Comparison of ENCODE assay signal across 14 cellular contexts in genomic region chr2:113980946-113981345, GRCh38.
DNase-seq lines count a peak whose midpoint lies in the region; ATAC-seq and TF ChIP-seq lines count a peak whose summit lies in the region.
"Had no signal": no experiment of that assay in that cellular context is flagged by ENCODE, and none has a peak within 500 bp of the region (broad histone marks: within the 10 kb centered on the region; RNA-seq: fewer than 3 reads in every experiment).

No MANE protein-coding gene starts in this region.

- no peaks in the 10 kb centered on the region for H3K79me2 ChIP-seq in trophoblast cell (ENCODE audit: control insufficient read depth, insufficient read depth, low read length, poor library complexity)

- H4K8ac ChIP-seq in trophoblast cell (ENCODE audit: low read depth, low read length) = no peak overlapping the region

- no peak overlapping the region for H4K91ac ChIP-seq in trophoblast cell (ENCODE audit: low read depth, low read length)

- no peak overlapping the region for H3K18ac ChIP-seq in trophoblast cell (ENCODE audit: low read length)

- H3K27ac Mint-ChIP-seq in activated naive CD4-positive, alpha-beta T cell treated with anti-CD3 and anti-CD28 coated beads for 36 hours = no peak overlapping the region

- H3K4me3 ChIP-seq in fibroblast of mammary gland (ENCODE audit: control insufficient read depth, low read depth, low read length) = no peak overlapping the region
- H3K4me3 ChIP-seq in trophoblast cell (ENCODE audit: low read depth, low read length) = no peak overlapping the region
- H3K4me3 ChIP-seq: body of pancreas, lung had no signal

- H2BK12ac ChIP-seq in trophoblast cell (ENCODE audit: low read length) = no peak overlapping the region

- no peak overlapping the region for H4K12ac ChIP-seq in trophoblast cell (ENCODE audit: low read depth, low read length)

- ATAC-seq in GM19463 (IDR thresholded peaks at IDR 0.05; ENCODE audit: unreplicated experiment) (no peak), HG03097 (IDR thresholded peaks at IDR 0.05; ENCODE audit: low FRiP score, unreplicated experiment) (no peak)
- ATAC-seq: body of pancreas had no signal

- no peaks in the 10 kb centered on the region for H3K27me3 Mint-ChIP-seq in activated naive CD4-positive, alpha-beta T cell treated with anti-CD3 and anti-CD28 coated beads for 36 hours (ENCODE audit: low read depth)
- H3K27me3 Mint-ChIP-seq: IgD-negative memory B cell had no signal

- H3K36me3 Mint-ChIP-seq in activated naive CD4-positive, alpha-beta T cell treated with anti-CD3 and anti-CD28 coated beads for 36 hours (ENCODE audit: low read depth) = peaks cover 3% of the 10 kb centered on the region

- no peak for TF ChIP-seq CTCF in fibroblast of mammary gland (conservative IDR thresholded peaks at IDR 0.05; ENCODE audit: control insufficient read depth, insufficient read depth, low read depth, low read length)

- no peak overlapping the region for H3K9ac ChIP-seq in trophoblast cell (ENCODE audit: low read length)

- H2BK120ac ChIP-seq in trophoblast cell (ENCODE audit: insufficient read depth, low read length, poor library complexity) = no peak overlapping the region

- H3K4me1 ChIP-seq in trophoblast cell (ENCODE audit: control insufficient read depth in 1 of 2, insufficient read depth in 2 of 2, low read length in 2 of 2) = peaks cover 5 to 15% of the 10 kb centered on the region in 2 experiments

- peak; percentile 61 for DNase-seq in EH (ENCODE audit: low read depth)
- peak; percentile 23 for DNase-seq in NCI-H69 (lab: John Stamatoyannopoulos, UW)
- DNase-seq in fibroblast of mammary gland (ENCODE audit: low read depth) = peak; percentile 89
- DNase-seq in trophoblast cell = peak; percentile 51 to 72
- no peak for DNase-seq in activated naive CD4-positive, alpha-beta T cell treated with anti-CD3 and anti-CD28 coated beads for 36 hours
- DNase-seq: body of pancreas; NCI-H1694; NCI-H82; occipital lobe; stimulated activated CD4-positive, alpha-beta T cell treated with anti-CD3 and anti-CD28 coated beads, Interleukin-12 subunit alpha, Interleukin-12 subunit beta, amount 100 ng/mL, for 4 hours had no signal

- CTCF ChIA-PET in activated naive CD4-positive, alpha-beta T cell treated with anti-CD3 and anti-CD28 coated beads for 36 hours (lab: Charles Lee) = interaction anchor here (0.6 to 1.4 kb wide), 6 partner anchors 10 to 1855 kb away, joined by 3 to 5 read pairs (median 3); no protein-coding TSS in a partner anchor

- no peak overlapping the region for H3K4ac ChIP-seq in trophoblast cell (ENCODE audit: low read depth, low read length)

- H3K4me2 ChIP-seq in trophoblast cell (ENCODE audit: low read length) = no peak overlapping the region

- intact Hi-C loops in activated naive CD4-positive, alpha-beta T cell treated with anti-CD3 and anti-CD28 coated beads for 36 hours (cut with micrococcal nuclease) = no loop called here

- no peak overlapping the region for H3K14ac ChIP-seq in trophoblast cell (ENCODE audit: low read length)

- H3K9me3 ChIP-seq in trophoblast cell (ENCODE audit: insufficient read depth, low read depth, low read length) = peaks cover 7% of the 10 kb centered on the region
- H3K9me3 ChIP-seq: body of pancreas had no signal

- no CpG with 5 or more reads among the region's 4 CpGs for WGBS in trophoblast cell (ENCODE audit: extremely low coverage, insufficient coverage, insufficient read length)

- peaks cover 3% of the 10 kb centered on the region for H3K9me3 Mint-ChIP-seq in activated naive CD4-positive, alpha-beta T cell treated with anti-CD3 and anti-CD28 coated beads for 36 hours

- no peak overlapping the region for H2AFZ ChIP-seq in trophoblast cell (ENCODE audit: insufficient read depth, low read length, poor library complexity)

- no peak overlapping the region for H2BK5ac ChIP-seq in trophoblast cell (ENCODE audit: low read depth, low read length, poor library complexity)

- no peaks in the 10 kb centered on the region for H3K27me3 ChIP-seq in trophoblast cell (ENCODE audit: insufficient read depth, low read length)
- H3K27me3 ChIP-seq: body of pancreas had no signal

- H3K4me3 Mint-ChIP-seq in activated naive CD4-positive, alpha-beta T cell treated with anti-CD3 and anti-CD28 coated beads for 36 hours = no peak overlapping the region
- H3K4me3 Mint-ChIP-seq: IgD-negative memory B cell had no signal

- no peak overlapping the region for H2AK5ac ChIP-seq in trophoblast cell (ENCODE audit: low read length)

- no peak overlapping the region for H3K23ac ChIP-seq in trophoblast cell (ENCODE audit: low read length)

- no peaks in the 10 kb centered on the region for H3K4me1 Mint-ChIP-seq in activated naive CD4-positive, alpha-beta T cell treated with anti-CD3 and anti-CD28 coated beads for 36 hours (ENCODE audit: low read depth)

- peaks cover 2% of the 10 kb centered on the region for H3K79me1 ChIP-seq in trophoblast cell (ENCODE audit: low read length)

- no peak overlapping the region for H3K27ac ChIP-seq in trophoblast cell (ENCODE audit: low read depth, low read length)

- H3K36me3 ChIP-seq in trophoblast cell (ENCODE audit: control insufficient read depth in 1 of 2, insufficient read depth in 2 of 2, low read length in 2 of 2) = peaks cover 2 to 8% of the 10 kb centered on the region in 2 experiments
